ENCODE assay signal across 8 cellular contexts in genomic region chr5:102295534-102296228, GRCh38. TPM values are rescaled to one million over a fixed set of nuclear protein-coding genes. Genes with fewer than 3 reads are reported as not detected.
A peak's percentile ranks its signal among the peaks of the same experiment; 100 is the strongest.
DNase-seq lines count a peak whose midpoint lies in the region; ATAC-seq and TF ChIP-seq lines count a peak whose summit lies in the region.

No MANE protein-coding gene starts in this region.

- TF ChIP-seq EP300 in ovary (IDR thresholded peaks at IDR 0.05): no peak

- ATAC-seq in GM21786 (IDR thresholded peaks at IDR 0.05; ENCODE audit: unreplicated experiment): peak; percentile 6
- no peak for ATAC-seq in GM18861 (IDR thresholded peaks at IDR 0.05; ENCODE audit: unreplicated experiment)

- H3K9me3 ChIP-seq in esophagus squamous epithelium (no peaks in the 10 kb centered on the region), ovary (no peaks in the 10 kb centered on the region)

- H3K36me3 ChIP-seq in esophagus squamous epithelium: no peaks in the 10 kb centered on the region
- no peaks in the 10 kb centered on the region for H3K36me3 ChIP-seq in ovary

- 10% methylated on average over 18 to 24 of the region's 30 CpGs for WGBS in esophagus squamous epithelium, 2 donors
- 1 to 3% (median 2%) methylated on average over 30 of the region's 30 CpGs for WGBS in ovary, 3 donors

- H3K27me3 ChIP-seq in esophagus squamous epithelium (peaks cover 0 to 21% (median 0%) of the 10 kb centered on the region in 4 donors), ovary (no peaks in the 10 kb centered on the region)

- H3K4me3 ChIP-seq in GM12864 (ENCODE audit: low read depth, low read length): peak overlapping the region; percentile 53
- peak overlapping the region; percentile 3 to 65 (median 41) for H3K4me3 ChIP-seq in esophagus squamous epithelium
- H3K4me3 ChIP-seq in ovary: peak overlapping the region; percentile 18

- intact Hi-C loops in esophagus squamous epithelium (cut with DNase I): no loop called here
- intact Hi-C loops in ovary (cut with DNase I): no loop called here

- no peak for DNase-seq in GM12864 (ENCODE audit: low read depth)
- peak; percentile 14 for DNase-seq in NOMO-1 treated with DMSO at 0.1 percent for 48 hours (lab: John Stamatoyannopoulos, UW; ENCODE audit: unreplicated experiment)
- DNase-seq in esophagus squamous epithelium (lab: John Stamatoyannopoulos, UW): no peak
- DNase-seq in ovary: no peak
- no peak for DNase-seq in RPMI8226
- DNase-seq in occipital lobe (lab: John Stamatoyannopoulos, UW): no peak

- TF ChIP-seq CTCF in GM12864 (IDR thresholded peaks at IDR 0.05; ENCODE audit: low read depth, low read length, missing control alignments) (no peak), esophagus squamous epithelium (IDR thresholded peaks at IDR 0.05) (no peak), ovary (IDR thresholded peaks at IDR 0.05) (no peak)

- H3K27ac ChIP-seq in esophagus squamous epithelium (no peak overlapping the region), ovary (no peak overlapping the region)

- no peak for TF ChIP-seq POLR2A in esophagus squamous epithelium (IDR thresholded peaks at IDR 0.05)
- TF ChIP-seq POLR2A in ovary (IDR thresholded peaks at IDR 0.05): no peak

- peaks cover 0 to 19% (median 0%) of the 10 kb centered on the region in 3 donors for H3K4me1 ChIP-seq in esophagus squamous epithelium
- H3K4me1 ChIP-seq in ovary (ENCODE audit: insufficient read depth): peaks cover 4% of the 10 kb centered on the region

RNA-seq across cellular contexts. Expression of gene SLCO4C1, which starts 0.4 kb away (rescaled TPM):
- total RNA-seq in esophagus squamous epithelium (under 1 TPM in 1 of 4 donors, not detected in 3; 0.19 TPM), ovary (under 1 TPM in 5 of 7 donors, not detected in 2; 0.05 to 0.50 (median 0.10) TPM), occipital lobe (0.47 TPM)
- under 1 TPM in 1 of 2 donors, not detected in 1; 0.30 TPM for polyA plus RNA-seq in ovary
